ENCODE assay signal across 8 cellular contexts in genomic region chr12:75944097-75944904, GRCh38.
DNase-seq lines count a peak whose midpoint lies in the region; ATAC-seq and TF ChIP-seq lines count a peak whose summit lies in the region.

No MANE protein-coding gene starts in this region.

- H3K27ac ChIP-seq in neutrophil = peak overlapping the region; percentile 49
- H3K27ac ChIP-seq in ovary = no peak overlapping the region

- TF ChIP-seq POLR2A in ovary (IDR thresholded peaks at IDR 0.05) = no peak

- H3K9me3 ChIP-seq in neutrophil (no peaks in the 10 kb centered on the region), ovary (no peaks in the 10 kb centered on the region)

- H3K4me1 ChIP-seq in neutrophil (ENCODE audit: control insufficient read depth in 1 of 2, insufficient read depth in 1 of 2, low read depth in 1 of 2, low read length in 1 of 2) (peaks cover 0 to 4% of the 10 kb centered on the region in 2 experiments), ovary (ENCODE audit: insufficient read depth) (peaks cover 2% of the 10 kb centered on the region)

- TF ChIP-seq CTCF in epithelial cell of proximal tubule (conservative IDR thresholded peaks at IDR 0.05; ENCODE audit: low read depth, low read length) = no peak
- TF ChIP-seq CTCF in neutrophil (IDR thresholded peaks at IDR 0.05) = no peak
- TF ChIP-seq CTCF in ovary (IDR thresholded peaks at IDR 0.05) = no peak

- intact Hi-C loops in ovary (cut with DNase I) (no loop called here), posterior vena cava (cut with DNase I) (no loop called here)

- H3K27me3 ChIP-seq in neutrophil (peaks cover 11% of the 10 kb centered on the region), ovary (no peaks in the 10 kb centered on the region)

- peak; percentile 89 for DNase-seq in EH (ENCODE audit: low read depth)
- DNase-seq in epithelial cell of proximal tubule (ENCODE audit: low read depth) = peak; percentile 89
- no peak for DNase-seq in ovary
- DNase-seq in posterior vena cava (ENCODE audit: low spot score) = no peak

- ATAC-seq in GM19468 (IDR thresholded peaks at IDR 0.05; ENCODE audit: extremely low read depth, unreplicated experiment) = peak; percentile 98
- peak; percentile 86 for ATAC-seq in HG03469 (IDR thresholded peaks at IDR 0.05; ENCODE audit: unreplicated experiment)
- ATAC-seq in SK-N-SH treated with all-trans-retinoic acid at 6 μM for 48 hours = peak; percentile 96

- no peak for TF ChIP-seq EP300 in ovary (IDR thresholded peaks at IDR 0.05)

- WGBS in ovary, 3 donors = 32 to 44% (median 36%) methylated on average over 1 of the region's 1 CpG

- H3K36me3 ChIP-seq in neutrophil = no peaks in the 10 kb centered on the region
- no peaks in the 10 kb centered on the region for H3K36me3 ChIP-seq in ovary

- H3K4me3 ChIP-seq in epithelial cell of proximal tubule (ENCODE audit: low read depth, low read length) (no peak overlapping the region), neutrophil (ENCODE audit: low read depth in 1 of 2, low read length in 1 of 2) (no peak overlapping the region), ovary (no peak overlapping the region)

TF ChIP-seq in SK-N-SH treated with all-trans-retinoic acid at 6 μM for 48 hours, 23 proteins besides CTCF, POLR2A, EP300 and RAD21:
- TF ChIP-seq TCF4 (CRISPR knock-in tag; IDR thresholded peaks at IDR 0.05; ENCODE audit: borderline replicate concordance) = no peak
- peak; percentile 46; the same call in 1 of the 2 replicates for TF ChIP-seq ISL1 (CRISPR knock-in tag; IDR thresholded peaks at IDR 0.05)

Comparison
In these comparisons a context has a peak if more than half of its experiments do, and no peak if none do; other contexts are left out.
1. DNase-seq: peak in EH (single experiment) and epithelial cell of proximal tubule (single experiment); none in ovary (0 of 5) and posterior vena cava (single experiment).
2. Peak in every context shown above with its lines, with median percentiles within 50 percentile points of each other: ATAC-seq.